Comparison of ENCODE assay signal across 25 cellular contexts in the genomic region with DNA sequence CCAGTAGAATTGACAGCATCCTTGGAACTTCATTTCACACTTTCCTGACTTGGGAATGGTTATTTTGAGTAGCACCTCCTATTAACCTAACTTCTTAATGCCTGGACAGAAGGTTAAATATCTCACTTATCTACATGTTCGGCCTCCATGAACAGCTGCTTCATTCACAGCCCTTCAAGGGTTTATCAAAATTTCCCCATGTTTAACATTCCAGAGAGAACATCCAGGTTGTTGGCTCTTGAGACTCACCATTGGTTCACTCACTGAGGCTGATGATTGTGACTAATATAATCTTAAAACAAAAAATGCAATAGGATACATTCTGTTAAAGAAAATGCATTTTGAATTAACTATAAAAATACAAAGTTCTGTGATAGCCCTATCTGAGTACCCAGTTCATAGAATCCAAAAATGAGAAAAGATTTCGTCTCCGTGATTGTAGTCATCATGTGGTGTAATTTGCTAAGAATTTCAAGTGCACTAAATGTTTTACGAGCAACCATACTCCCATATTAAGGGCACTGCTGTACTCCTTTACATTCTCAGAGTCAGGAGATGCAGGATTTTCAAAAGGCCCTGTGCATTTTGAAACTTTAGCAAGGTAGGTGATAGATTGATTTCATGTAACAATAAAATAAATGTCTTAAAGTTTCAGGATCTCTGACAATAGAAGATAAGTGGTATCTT.
"Had no signal": no experiment of that assay in that cellular context is flagged by ENCODE, and none has a peak within 500 bp of the region (broad histone marks: within the 10 kb centered on the region; RNA-seq: fewer than 3 reads in every experiment).

No MANE protein-coding gene starts in this region.

- H3K4me3 ChIP-seq: body of pancreas, colonic mucosa, esophagus squamous epithelium, ovary, right lobe of liver, testis, transverse colon had no signal

- H3K27ac Mint-ChIP-seq: activated naive CD4-positive, alpha-beta T cell treated with anti-CD3 and anti-CD28 coated beads, Interleukin-2, amount 50 U/mL, for 24 hours; activated T-cell treated with anti-CD3 and anti-CD28 coated beads, Interleukin-2, amount 50 U/mL, for 24 hours; activated T-helper 2 cell treated with anti-CD3 and anti-CD28 coated beads, Interferon-gamma antibody, Interleukin-2, Interleukin-4, amounts not matched to agents 10 μg/mL and 5 μg/mL and 100 μg/mL, durations not matched to agents 14 hours and 24 hours and 36 hours; nephron progenitor cell; progenitor cell of endocrine pancreas had no signal

- ATAC-seq: body of pancreas; left ventricle myocardium superior; right lobe of liver; stimulated activated naive CD8-positive, alpha-beta T cell treated with anti-CD3 and anti-CD28 coated beads, Interleukin-15, Interleukin-2, amounts not matched to agents 100 U/mL and 50 U/mL, for 24 hours had no signal

- H3K27me3 Mint-ChIP-seq: activated naive CD4-positive, alpha-beta T cell treated with anti-CD3 and anti-CD28 coated beads, Interleukin-2, amount 50 U/mL, for 24 hours; activated T-cell treated with anti-CD3 and anti-CD28 coated beads, Interleukin-2, amount 50 U/mL, for 24 hours; progenitor cell of endocrine pancreas had no signal

- H3K9me3 Mint-ChIP-seq: activated naive CD4-positive, alpha-beta T cell treated with anti-CD3 and anti-CD28 coated beads, Interleukin-2, amount 50 U/mL, for 24 hours; activated T-cell treated with anti-CD3 and anti-CD28 coated beads, Interleukin-2, amount 50 U/mL, for 24 hours; nephron progenitor cell had no signal

- H3K4me3 Mint-ChIP-seq: activated naive CD4-positive, alpha-beta T cell treated with anti-CD3 and anti-CD28 coated beads, Interleukin-2, amount 50 U/mL, for 24 hours; activated T-cell treated with anti-CD3 and anti-CD28 coated beads, Interleukin-2, amount 50 U/mL, for 24 hours; nephron progenitor cell had no signal

- H3K36me3 Mint-ChIP-seq: activated naive CD4-positive, alpha-beta T cell treated with anti-CD3 and anti-CD28 coated beads, Interleukin-2, amount 50 U/mL, for 24 hours had no signal

- H3K36me3 ChIP-seq: colonic mucosa, esophagus squamous epithelium, neutrophil, ovary, right lobe of liver, transverse colon had no signal

- DNase-seq: activated CD4-positive, alpha-beta T cell treated with anti-CD3 and anti-CD28 coated beads for 4 hours; activated CD4-positive, alpha-beta T cell treated with anti-CD3 and anti-CD28 coated beads, Interleukin-2, amount 50 U/mL, for 48 hours; activated CD8-positive, alpha-beta memory T cell treated with anti-CD3 and anti-CD28 coated beads for 24 hours; activated CD8-positive, alpha-beta memory T cell treated with anti-CD3 and anti-CD28 coated beads, Interleukin-2, amount 50 U/mL, for 48 hours; activated T-cell treated with anti-CD3 and anti-CD28 coated beads, Interleukin-2, amount 50 U/mL, for 24 hours; anterior cingulate cortex; cerebellar nuclear complex; colonic mucosa; effector CD8-positive, alpha-beta T cell; esophagus squamous epithelium; left ventricle myocardium superior; nephron progenitor cell; ovary; right lobe of liver; stimulated activated CD4-positive, alpha-beta T cell treated with anti-CD3 and anti-CD28 coated beads, Interleukin-2, amount 100 ng/mL, for 48 hours; stimulated activated naive CD8-positive, alpha-beta T cell treated with anti-CD3 and anti-CD28 coated beads, Interleukin-15, Interleukin-2, amounts not matched to agents 100 U/mL and 50 U/mL, for 24 hours; T-helper 2 cell; testis; transverse colon had no signal

- H3K4me1 ChIP-seq: testis had no signal

- H3K9me3 ChIP-seq: body of pancreas, colonic mucosa, esophagus squamous epithelium, neutrophil, ovary, right lobe of liver, testis, transverse colon had no signal

- H3K27ac ChIP-seq: colonic mucosa, epithelial cell of prostate, esophagus squamous epithelium, neutrophil, ovary, right lobe of liver, testis had no signal
